In the genomic region with DNA sequence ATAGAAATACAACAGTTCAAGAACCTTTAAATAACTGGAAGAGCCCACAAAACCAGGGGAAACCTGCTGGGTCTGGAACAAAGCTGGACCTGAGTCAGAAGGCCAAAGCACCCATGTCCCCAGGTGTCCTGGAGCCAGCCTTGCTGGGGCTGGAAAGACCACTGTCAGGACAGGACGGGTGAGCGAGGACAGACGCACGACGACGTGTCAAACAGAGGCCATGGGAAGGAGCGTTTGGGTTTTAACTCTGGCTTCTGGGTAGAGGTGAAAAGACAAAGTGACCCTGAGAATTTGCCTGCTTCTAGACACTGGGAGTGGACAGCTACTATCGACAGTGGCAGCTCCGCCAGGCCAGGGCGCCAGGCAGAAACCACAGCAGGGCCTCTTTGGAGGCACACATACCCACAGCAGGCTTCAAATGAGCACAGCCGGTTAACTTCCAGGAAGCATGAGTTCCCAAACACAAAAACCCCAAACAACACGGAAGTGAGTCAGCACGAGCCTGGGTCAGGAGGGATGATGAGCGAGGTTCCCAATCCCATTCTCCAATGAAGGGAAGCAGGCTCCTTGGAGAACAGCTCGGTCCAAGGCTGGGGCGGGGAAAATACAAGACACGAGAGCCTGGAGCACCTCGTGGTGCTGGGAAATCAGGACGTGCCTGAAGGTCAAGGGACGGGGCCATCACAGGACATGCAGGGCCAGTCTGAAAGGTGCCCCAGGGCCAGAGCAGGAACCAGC, we compare ENCODE assay signal across 23 cellular contexts.
DNase-seq lines count a peak whose midpoint lies in the region; ATAC-seq, FAIRE-seq and TF ChIP-seq lines count a peak whose summit lies in the region.
"Had no signal": no experiment of that assay in that cellular context is flagged by ENCODE, and none has a peak within 500 bp of the region (broad histone marks: within the 10 kb centered on the region; RNA-seq: fewer than 3 reads in every experiment).

No MANE protein-coding gene starts in this region.

- intact Hi-C loops in natural killer cell (cut with micrococcal nuclease), result no loop called here

- no peak overlapping the region for H3K27ac Mint-ChIP-seq in natural killer cell treated with Interleukin-12 subunit alpha and Interleukin-12 subunit beta and Interleukin-15 and Interleukin-18, amount 100 ng/mL, for 72 hours
- no peak overlapping the region for H3K27ac Mint-ChIP-seq in natural killer cell
- H3K27ac Mint-ChIP-seq: activated T-helper 1 cell treated with anti-CD3 and anti-CD28 coated beads, Interleukin-12 subunit alpha, Interleukin-12 subunit beta, Interleukin-2, Interleukin-4 antibody, amounts not matched to agents 30 ng/mL and 10 ng/mL and 1 ng/mL, durations not matched to agents 14 hours and 24 hours and 36 hours; memory B cell had no signal

- no peak for TF ChIP-seq POLR2A in GM12892 (IDR thresholded peaks at IDR 0.05; ENCODE audit: low read depth, low read length)

- H3K27me3 Mint-ChIP-seq in natural killer cell treated with Interleukin-12 subunit alpha and Interleukin-12 subunit beta and Interleukin-15 and Interleukin-18, amount 100 ng/mL, for 72 hours, result no peaks in the 10 kb centered on the region
- no peaks in the 10 kb centered on the region for H3K27me3 Mint-ChIP-seq in natural killer cell (ENCODE audit: low read depth in 2 of 2)
- H3K27me3 Mint-ChIP-seq: memory B cell; naive thymus-derived CD4-positive, alpha-beta T cell had no signal

- peaks cover under 1 to 4% of the 10 kb centered on the region in 2 donors for H3K4me1 Mint-ChIP-seq in natural killer cell treated with Interleukin-12 subunit alpha and Interleukin-12 subunit beta and Interleukin-15 and Interleukin-18, amount 100 ng/mL, for 72 hours (ENCODE audit: low read depth in 2 of 2)
- peaks cover 3 to 4% of the 10 kb centered on the region in 2 donors for H3K4me1 Mint-ChIP-seq in natural killer cell
- H3K4me1 Mint-ChIP-seq: memory B cell had no signal

- no peak for TF ChIP-seq CTCF in natural killer cell (IDR thresholded peaks at IDR 0.05)

- H3K36me3 Mint-ChIP-seq in natural killer cell treated with Interleukin-12 subunit alpha and Interleukin-12 subunit beta and Interleukin-15 and Interleukin-18, amount 100 ng/mL, for 72 hours, result no peaks in the 10 kb centered on the region
- H3K36me3 Mint-ChIP-seq in natural killer cell, result no peaks in the 10 kb centered on the region

- H3K9me3 Mint-ChIP-seq in natural killer cell treated with Interleukin-12 subunit alpha and Interleukin-12 subunit beta and Interleukin-15 and Interleukin-18, amount 100 ng/mL, for 72 hours, result no peaks in the 10 kb centered on the region
- no peaks in the 10 kb centered on the region for H3K9me3 Mint-ChIP-seq in natural killer cell
- H3K9me3 Mint-ChIP-seq: activated naive CD4-positive, alpha-beta T cell treated with anti-CD3 and anti-CD28 coated beads, Interleukin-2, amount 50 U/mL, for 72 hours; activated T-helper 1 cell treated with anti-CD3 and anti-CD28 coated beads, Interleukin-12 subunit alpha, Interleukin-12 subunit beta, Interleukin-2, Interleukin-4 antibody, amounts not matched to agents 30 ng/mL and 10 ng/mL and 1 ng/mL, durations not matched to agents 14 hours and 24 hours and 36 hours; memory B cell had no signal

- ATAC-seq in natural killer cell treated with Interleukin-12 subunit alpha and Interleukin-12 subunit beta and Interleukin-15 and Interleukin-18, amount 100 ng/mL, for 72 hours, result no peak
- ATAC-seq in natural killer cell (no peak), GM19351 (IDR thresholded peaks at IDR 0.05; ENCODE audit: unreplicated experiment) (no peak), GM21423 (IDR thresholded peaks at IDR 0.05; ENCODE audit: unreplicated experiment) (no peak)
- ATAC-seq: activated naive CD4-positive, alpha-beta T cell treated with anti-CD3 and anti-CD28 coated beads, Interleukin-2, amount 50 U/mL, for 72 hours; naive thymus-derived CD4-positive, alpha-beta T cell had no signal

- no peak for FAIRE-seq in GM12892 (lab: Jason Lieb, UNC)
- FAIRE-seq: HTR-8/SVneo had no signal

- peak; percentile 35 for DNase-seq in natural killer cell treated with Interleukin-12 subunit alpha and Interleukin-12 subunit beta and Interleukin-15 and Interleukin-18, amount 100 ng/mL, for 72 hours (ENCODE audit: low spot score)
- no peak for DNase-seq in natural killer cell
- DNase-seq in amniotic epithelial cell (ENCODE audit: low read depth), result peak; percentile 14
- peak; percentile 31 for DNase-seq in foreskin melanocyte
- no peak for DNase-seq in GM12892 (ENCODE audit: insufficient read length)
- no peak for DNase-seq in D341Med (ENCODE audit: low spot score)
- DNase-seq: activated CD4-positive, alpha-beta T cell treated with anti-CD3 and anti-CD28 coated beads, Interleukin-2, amount 50 U/mL, for 1 hour; Calu3; cerebellar nuclear complex; effector memory CD4-positive, alpha-beta T cell; head of caudate nucleus; KG1; naive thymus-derived CD4-positive, alpha-beta T cell; NCI-H1105 treated with DMSO at 0.1 percent for 48 hours; NCI-H2081; NCI-H82; PC-9 had no signal

- no peak overlapping the region for H3K4me3 Mint-ChIP-seq in natural killer cell treated with Interleukin-12 subunit alpha and Interleukin-12 subunit beta and Interleukin-15 and Interleukin-18, amount 100 ng/mL, for 72 hours
- H3K4me3 Mint-ChIP-seq in natural killer cell, result no peak overlapping the region
- H3K4me3 Mint-ChIP-seq: activated T-helper 1 cell treated with anti-CD3 and anti-CD28 coated beads, Interleukin-12 subunit alpha, Interleukin-12 subunit beta, Interleukin-2, Interleukin-4 antibody, amounts not matched to agents 30 ng/mL and 10 ng/mL and 1 ng/mL, durations not matched to agents 14 hours and 24 hours and 36 hours; memory B cell; naive thymus-derived CD4-positive, alpha-beta T cell had no signal

Comparison
In these comparisons a context has a peak if more than half of its experiments do, and no peak if none do; other contexts are left out.
1. DNase-seq: peak in natural killer cell treated with Interleukin-12 subunit alpha and Interleukin-12 subunit beta and Interleukin-15 and Interleukin-18, amount 100 ng/mL, for 72 hours (single experiment), amniotic epithelial cell (single experiment) and foreskin melanocyte (single experiment); none in natural killer cell (single experiment), GM12892 (single experiment) and D341Med (single experiment).